8 cellular contexts compared by ENCODE assay signal in the genomic region with DNA sequence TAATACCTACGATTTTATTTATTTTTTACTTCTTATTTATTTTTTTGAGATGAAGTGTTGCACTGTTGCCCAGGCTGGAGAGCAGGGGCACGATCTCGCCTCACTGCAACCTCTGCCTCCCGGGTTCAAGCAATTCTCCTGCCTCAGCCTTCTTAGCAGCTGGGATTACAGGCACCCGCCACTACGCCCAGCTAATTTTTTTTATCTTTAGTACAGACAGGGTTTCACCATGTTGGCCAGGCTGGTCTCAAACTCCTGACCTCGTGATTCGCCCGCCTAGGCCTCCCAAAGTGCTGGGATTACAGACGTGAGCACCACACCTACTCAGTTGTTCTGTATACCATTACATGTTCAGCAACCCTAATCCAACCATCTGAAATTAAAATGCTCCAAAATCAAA. TPM values are rescaled to one million over a fixed set of nuclear protein-coding genes. Genes with fewer than 3 reads are reported as not detected.
DNase-seq lines count a peak whose midpoint lies in the region; ATAC-seq and TF ChIP-seq lines count a peak whose summit lies in the region.
"Not testable (repeated sequence)": the region's sequence is repeated elsewhere in the genome, so short reads cannot be mapped to it uniquely, and the experiment has no call there.

No MANE protein-coding gene starts in this region.

- H3K9ac ChIP-seq in OCI-LY3 (ENCODE audit: low read length): 0 out of 2 replicates have a peak overlapping the region, but pooled peaks have one; percentile 75
- H3K9ac ChIP-seq in skeletal muscle satellite cell (ENCODE audit: low read depth, low read length): not testable (repeated sequence)

- not testable (repeated sequence) for ATAC-seq in CD4-positive, alpha-beta T cell (ENCODE audit: poor library complexity); activated naive CD8-positive, alpha-beta T cell treated with anti-CD3 and anti-CD28 coated beads, Interleukin-2, amount 50 U/mL, for 24 hours; naive B cell (ENCODE audit: low read depth in 2 of 2)

- H4K20me1 ChIP-seq in OCI-LY3 (ENCODE audit: insufficient read depth, low read length): not testable (repeated sequence)

- POLR2A ChIA-PET in CD4-positive, alpha-beta T cell (lab: Charles Lee); activated CD4-positive, alpha-beta T cell treated with anti-CD3 and anti-CD28 coated beads, Interleukin-2, amount 10 ng/mL, durations not matched to agents 7 days and 5 days (lab: Charles Lee): not testable (repeated sequence)

- H3K27ac ChIP-seq in CD4-positive, alpha-beta T cell (ENCODE audit: low read depth, low read length); OCI-LY3 (ENCODE audit: low read length): not testable (repeated sequence)

- H3K79me2 ChIP-seq in OCI-LY3 (ENCODE audit: low read length): peaks cover 33% of the 10 kb centered on the region

- H3K36me3 ChIP-seq in OCI-LY3 (replicated peaks; ENCODE audit: low read depth, low read length); skeletal muscle satellite cell (ENCODE audit: insufficient read depth, low read length): not testable (repeated sequence)

- peaks cover 23% of the 10 kb centered on the region for H3K4me1 ChIP-seq in OCI-LY3 (ENCODE audit: low read length)
- not testable (repeated sequence) for H3K4me1 ChIP-seq in skeletal muscle satellite cell (ENCODE audit: control insufficient read depth, insufficient read depth, low read length)

- not testable (repeated sequence) for DNase-seq in CD4-positive, alpha-beta T cell; HFFc6; activated CD4-positive, alpha-beta T cell treated with anti-CD3 and anti-CD28 coated beads, Interleukin-2, amount 10 ng/mL, durations not matched to agents 7 days and 5 days; activated naive CD8-positive, alpha-beta T cell treated with anti-CD3 and anti-CD28 coated beads, Interleukin-2, amount 50 U/mL, for 24 hours; naive B cell
- DNase-seq in erythroblast (lab: John Stamatoyannopoulos, UW): peak; percentile 30 to 31

- CTCF ChIA-PET in CD4-positive, alpha-beta T cell (lab: Charles Lee): interaction anchor here (0.7 kb wide), 1 partner anchor 170 kb away, joined by 4 read pairs; no protein-coding TSS in a partner anchor
- CTCF ChIA-PET in activated CD4-positive, alpha-beta T cell treated with anti-CD3 and anti-CD28 coated beads, Interleukin-2, amount 10 ng/mL, durations not matched to agents 7 days and 5 days (lab: Charles Lee): interaction anchor here (1.3 kb wide), 1 partner anchor 15 kb away, joined by 3 read pairs; no protein-coding TSS in a partner anchor

- intact Hi-C loops in CD4-positive, alpha-beta T cell (cut with DNase I, micrococcal nuclease): loop anchor here (2.0 to 10.0 kb wide), 4 partner anchors 113 to 929 kb away; partner anchors contain the start of genes EHD3 (in 1 of the 2) and YIPF4 (in 1 of the 2)

- not testable (repeated sequence) for H3K9me3 ChIP-seq in CD4-positive, alpha-beta T cell (ENCODE audit: control insufficient read depth, low read length); OCI-LY3 (ENCODE audit: insufficient read depth, low read length); skeletal muscle satellite cell (replicated peaks; ENCODE audit: low read length)

- H3K36me3 Mint-ChIP-seq in CD4-positive, alpha-beta T cell (ENCODE audit: low read depth): peaks cover 22% of the 10 kb centered on the region
- peaks cover 27% of the 10 kb centered on the region for H3K36me3 Mint-ChIP-seq in HFFc6 (ENCODE audit: low read depth)
- H3K36me3 Mint-ChIP-seq in activated CD4-positive, alpha-beta T cell treated with anti-CD3 and anti-CD28 coated beads, Interleukin-2, amount 10 ng/mL, durations not matched to agents 7 days and 5 days (ENCODE audit: low read depth): peaks cover 19% of the 10 kb centered on the region
- peaks cover 19% of the 10 kb centered on the region for H3K36me3 Mint-ChIP-seq in activated naive CD8-positive, alpha-beta T cell treated with anti-CD3 and anti-CD28 coated beads, Interleukin-2, amount 50 U/mL, for 24 hours (ENCODE audit: low read depth)
- H3K36me3 Mint-ChIP-seq in naive B cell: not testable (repeated sequence)

- H3K4me2 ChIP-seq in OCI-LY3 (ENCODE audit: low read length): peak overlapping the region; percentile 73
- H3K4me2 ChIP-seq in skeletal muscle satellite cell (ENCODE audit: low read length): peak overlapping the region; percentile 90

- H2AFZ ChIP-seq in OCI-LY3 (ENCODE audit: low read depth, low read length): not testable (repeated sequence)

- H3K27me3 Mint-ChIP-seq in CD4-positive, alpha-beta T cell; HFFc6 (ENCODE audit: insufficient read depth); activated CD4-positive, alpha-beta T cell treated with anti-CD3 and anti-CD28 coated beads, Interleukin-2, amount 10 ng/mL, durations not matched to agents 7 days and 5 days; activated naive CD8-positive, alpha-beta T cell treated with anti-CD3 and anti-CD28 coated beads, Interleukin-2, amount 50 U/mL, for 24 hours; naive B cell: not testable (repeated sequence)

- peaks cover 38% of the 10 kb centered on the region for H3K4me1 Mint-ChIP-seq in CD4-positive, alpha-beta T cell (ENCODE audit: low read depth)
- H3K4me1 Mint-ChIP-seq in HFFc6 (ENCODE audit: low read depth) (peaks cover 24% of the 10 kb centered on the region), naive B cell (peaks cover 27 to 37% (median 31%) of the 10 kb centered on the region in 3 donors)
- H3K4me1 Mint-ChIP-seq in activated CD4-positive, alpha-beta T cell treated with anti-CD3 and anti-CD28 coated beads, Interleukin-2, amount 10 ng/mL, durations not matched to agents 7 days and 5 days: peaks cover 26% of the 10 kb centered on the region
- peaks cover 38% of the 10 kb centered on the region for H3K4me1 Mint-ChIP-seq in activated naive CD8-positive, alpha-beta T cell treated with anti-CD3 and anti-CD28 coated beads, Interleukin-2, amount 50 U/mL, for 24 hours

- not testable (repeated sequence) for TF ChIP-seq CTCF in CD4-positive, alpha-beta T cell (IDR thresholded peaks at IDR 0.05); HFFc6 (IDR thresholded peaks at IDR 0.05); OCI-LY3 (IDR thresholded peaks at IDR 0.05; ENCODE audit: low read depth, low read length)

- not testable (repeated sequence) for H3K27me3 ChIP-seq in CD4-positive, alpha-beta T cell (ENCODE audit: control insufficient read depth, insufficient read depth, low read length); OCI-LY3 (ENCODE audit: low read depth, low read length); skeletal muscle satellite cell (ENCODE audit: control insufficient read depth, insufficient read depth, low read length)

- peak overlapping the region; percentile 83 for H3K4me3 ChIP-seq in OCI-LY3 (ENCODE audit: low read length)
- H3K4me3 ChIP-seq in skeletal muscle satellite cell (ENCODE audit: low read length): peak overlapping the region; percentile 84

- peak overlapping the region; percentile 77 for H3K4me3 Mint-ChIP-seq in CD4-positive, alpha-beta T cell
- H3K4me3 Mint-ChIP-seq in HFFc6: peak overlapping the region; percentile 93
- H3K4me3 Mint-ChIP-seq in activated CD4-positive, alpha-beta T cell treated with anti-CD3 and anti-CD28 coated beads, Interleukin-2, amount 10 ng/mL, durations not matched to agents 7 days and 5 days: peak overlapping the region; percentile 95
- peak overlapping the region; percentile 97 for H3K4me3 Mint-ChIP-seq in activated naive CD8-positive, alpha-beta T cell treated with anti-CD3 and anti-CD28 coated beads, Interleukin-2, amount 50 U/mL, for 24 hours
- H3K4me3 Mint-ChIP-seq in naive B cell: peak overlapping the region in 5 of 8 donors; percentile 60 to 99 (median 94)

- H3K27ac Mint-ChIP-seq in CD4-positive, alpha-beta T cell: peak overlapping the region; percentile 93
- peak overlapping the region; percentile 98 for H3K27ac Mint-ChIP-seq in HFFc6
- H3K27ac Mint-ChIP-seq in activated CD4-positive, alpha-beta T cell treated with anti-CD3 and anti-CD28 coated beads, Interleukin-2, amount 10 ng/mL, durations not matched to agents 7 days and 5 days: peak overlapping the region; percentile 25
- peak overlapping the region; percentile 98 for H3K27ac Mint-ChIP-seq in activated naive CD8-positive, alpha-beta T cell treated with anti-CD3 and anti-CD28 coated beads, Interleukin-2, amount 50 U/mL, for 24 hours
- H3K27ac Mint-ChIP-seq in naive B cell: not testable (repeated sequence)

- peak; percentile 15 for TF ChIP-seq POLR2A in erythroblast (IDR thresholded peaks at IDR 0.05; ENCODE audit: low read length)

- H3K9me3 Mint-ChIP-seq in CD4-positive, alpha-beta T cell; HFFc6; activated CD4-positive, alpha-beta T cell treated with anti-CD3 and anti-CD28 coated beads, Interleukin-2, amount 10 ng/mL, durations not matched to agents 7 days and 5 days; activated naive CD8-positive, alpha-beta T cell treated with anti-CD3 and anti-CD28 coated beads, Interleukin-2, amount 50 U/mL, for 24 hours; naive B cell: not testable (repeated sequence)

RNA-seq across cellular contexts. Expression of gene SLC30A6, which starts 1.4 kb away (rescaled TPM):
- 1 to 10 TPM; 4.7 to 5.2 TPM for total RNA-seq in CD4-positive, alpha-beta T cell
- total RNA-seq in HFFc6 (2021; fragmentation: NEBNext Ultra II Directional; extraction: Animal tissue kit (Norgen Biotek cat#: 25700)): 10 to 100 TPM; 23.9 to 34.7 (median 30.1) TPM
- total RNA-seq in activated CD4-positive, alpha-beta T cell treated with anti-CD3 and anti-CD28 coated beads, Interleukin-2, amount 10 ng/mL, durations not matched to agents 7 days and 5 days: 10 to 100 TPM; 21.0 to 24.2 TPM
- 10 to 100 TPM in 3 of 6 donors, 1 to 10 TPM in 2, under 1 TPM in 1; 0.24 to 18.2 (median 9.9) TPM for polyA plus RNA-seq in naive B cell (ENCODE audit: low read depth in 6 of 6)
- total RNA-seq in skeletal muscle satellite cell (2012; rRNA removed): 26.1 and 32.5 TPM in 2 replicates
